7 cellular contexts compared by ENCODE assay signal in the genomic region with DNA sequence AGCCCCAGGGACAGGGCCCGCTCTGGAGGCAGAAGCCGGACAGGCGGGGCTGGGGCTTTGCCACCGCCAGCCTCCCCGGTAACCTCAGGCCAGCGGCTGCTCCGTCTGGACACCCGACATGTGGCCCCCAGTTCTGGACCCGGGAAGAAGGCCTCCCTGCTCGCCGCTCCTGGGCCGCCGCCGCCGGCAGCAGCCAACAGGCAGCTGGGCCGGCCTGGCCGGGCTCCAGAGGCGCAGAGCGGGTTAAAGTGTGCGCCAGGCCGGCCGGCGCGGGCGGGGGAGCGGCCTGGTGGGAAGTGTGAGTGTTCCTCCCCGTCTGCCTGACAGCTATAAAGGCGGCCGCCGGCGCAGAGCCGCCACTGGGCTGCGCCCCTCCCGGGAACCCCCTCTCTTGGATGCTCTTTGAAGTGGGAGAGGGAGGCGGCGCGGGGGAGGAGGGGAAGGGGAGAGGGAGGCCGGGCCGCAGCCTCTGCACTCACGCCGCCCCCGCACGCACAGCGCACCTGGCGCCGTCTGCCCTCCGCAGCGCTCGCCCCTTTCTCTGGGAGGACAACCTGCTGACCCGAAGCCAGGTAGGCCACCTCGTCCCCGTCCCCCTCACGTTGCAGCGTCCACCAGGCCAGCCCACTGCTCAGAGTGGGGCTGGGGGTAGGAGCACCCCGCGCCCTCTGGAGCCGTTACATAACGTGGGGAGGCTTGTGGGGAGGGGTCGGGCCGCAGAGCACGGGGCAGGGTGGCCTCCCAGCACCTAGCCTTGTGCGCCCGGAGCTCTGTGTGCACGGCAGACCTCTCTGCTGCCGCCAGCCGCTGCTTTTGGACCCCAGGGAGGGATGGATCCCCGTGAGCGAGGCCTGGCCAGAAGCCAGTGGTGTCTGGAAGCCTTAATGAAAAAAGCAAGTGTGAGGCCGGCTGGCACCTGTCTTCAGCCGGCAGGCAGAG. TPM values are rescaled to one million over a fixed set of nuclear protein-coding genes. Genes with fewer than 3 reads are reported as not detected.
DNase-seq lines count a peak whose midpoint lies in the region; ATAC-seq and TF ChIP-seq lines count a peak whose summit lies in the region.

TSS of gene ADAMTSL2 (plus strand) at position 359 of the 939 bp plus-strand sequence. CDS start 2,009 bp downstream, outside the sequence.

- TF ChIP-seq CTCF in lung (IDR thresholded peaks at IDR 0.05; ENCODE audit: control extremely low read depth, extremely low read depth): no peak

- no peak within 1 kb of the TSS for H3K9ac ChIP-seq in HUES48 (ENCODE audit: low read depth, low read length)

- H3K27me3 ChIP-seq in HUES48 (ENCODE audit: control insufficient read depth, insufficient read depth, low read length): peaks cover 21% of the 10 kb centered on the region
- no peaks in the 10 kb centered on the region for H3K27me3 ChIP-seq in lung (ENCODE audit: control insufficient read depth, insufficient read depth)

- peak within 1 kb of the TSS; percentile 55 for H3K4me3 ChIP-seq in HUES48 (ENCODE audit: low read depth, low read length)
- H3K4me3 ChIP-seq in lung: peak within 1 kb of the TSS; percentile 43

- 3 to 5% methylated on average over 43 to 70 of the region's 70 CpGs for WGBS in lung, 2 donors

- H3K36me3 ChIP-seq in HUES48 (ENCODE audit: control insufficient read depth, insufficient read depth, low read length): no peaks in the 10 kb centered on the region
- no peaks in the 10 kb centered on the region for H3K36me3 ChIP-seq in lung (ENCODE audit: control insufficient read depth in 2 of 2, insufficient read depth in 2 of 2, low read length in 2 of 2)

- H3K27ac ChIP-seq in HUES48 (ENCODE audit: low read depth, low read length) (no peak within 1 kb of the TSS), cingulate gyrus (ENCODE audit: low read depth, low read length) (peak within 1 kb of the TSS; percentile 88), lung (ENCODE audit: low read depth in 1 of 2, low read length in 1 of 2) (peak within 1 kb of the TSS in 1 of 2 donors; percentile 44)

- H3K9me3 ChIP-seq in HUES48 (ENCODE audit: control insufficient read depth, insufficient read depth, low read length) (no peaks in the 10 kb centered on the region), lung (ENCODE audit: control insufficient read depth in 2 of 2, insufficient read depth in 1 of 2, low read length in 1 of 2) (no peaks in the 10 kb centered on the region)

- ATAC-seq in lung (ENCODE audit: insufficient read depth, low FRiP score) (peak; percentile 37), GM21381 (IDR thresholded peaks at IDR 0.05; ENCODE audit: unreplicated experiment) (no peak), GM19395 (IDR thresholded peaks at IDR 0.05; ENCODE audit: unreplicated experiment) (no peak)

- DNase-seq in RPMI8226: peak; percentile 89
- peak; percentile 38 for DNase-seq in lung (ENCODE audit: low spot score)
- DNase-seq in stimulated activated CD8-positive, alpha-beta memory T cell treated with anti-CD3 and anti-CD28 coated beads, Interleukin-15, amount 100 ng/mL, for 1 hour (ENCODE audit: low read depth): peak; percentile 11

- H3K4me1 ChIP-seq in HUES48 (ENCODE audit: control insufficient read depth, insufficient read depth, low read length) (peaks cover 17% of the 10 kb centered on the region), lung (ENCODE audit: control insufficient read depth in 2 of 2, insufficient read depth in 2 of 2, low read length in 2 of 2) (peaks cover 0 to 24% of the 10 kb centered on the region in 2 donors)

RNA-seq across cellular contexts. Expression of gene ADAMTSL2, which starts in this region (rescaled TPM):
- 10 to 100 TPM; 11.1 to 20.6 TPM for total RNA-seq in lung
- 1 to 10 TPM; 6.4 to 9.1 TPM for polyA plus RNA-seq in lung

Comparison
In these comparisons a context has a peak if more than half of its experiments do, and no peak if none do; other contexts are left out.
1. DNase-seq: peak in every context shown above with its lines; median percentile 89 in RPMI8226; 38 in lung; 11 in stimulated activated CD8-positive, alpha-beta memory T cell treated with anti-CD3 and anti-CD28 coated beads, Interleukin-15, amount 100 ng/mL, for 1 hour.